In the genomic region with DNA sequence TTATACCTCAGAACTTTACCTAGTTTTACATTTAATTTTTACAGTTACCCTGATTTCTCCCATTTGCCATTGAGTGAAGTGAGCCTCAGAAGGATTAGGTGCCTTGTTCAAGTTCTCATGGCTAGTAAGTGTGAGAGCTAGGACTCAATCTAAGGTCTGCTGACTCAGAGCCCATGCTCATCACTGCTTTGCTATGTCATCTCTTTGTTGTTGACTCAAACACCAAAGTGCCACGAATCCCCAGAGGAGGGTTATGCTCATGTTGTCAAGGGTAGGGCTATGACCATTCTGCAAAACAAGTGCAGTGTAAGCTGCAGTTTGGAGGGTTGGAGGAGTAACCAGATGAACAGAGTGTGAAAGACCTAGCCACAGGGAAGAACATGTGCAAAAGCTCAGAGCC, we compare ENCODE assay signal across 18 cellular contexts.
"Had no signal": no experiment of that assay in that cellular context is flagged by ENCODE, and none has a peak within 500 bp of the region (broad histone marks: within the 10 kb centered on the region; RNA-seq: fewer than 3 reads in every experiment).

No MANE protein-coding gene starts in this region.

- H3K4me3 ChIP-seq: esophagus squamous epithelium, heart right ventricle, mucosa of descending colon, skin epidermis, stomach, thoracic aorta, transverse colon had no signal

- DNase-seq: cortex of kidney; effector memory CD4-positive, alpha-beta T cell; esophagus squamous epithelium; heart right ventricle; islet precursor cell; mammary epithelial cell; mucosa of descending colon; naive thymus-derived CD8-positive, alpha-beta T cell; posterior cingulate gyrus; stimulated activated naive CD4-positive, alpha-beta T cell; stomach; substantia nigra; transverse colon had no signal

- ATAC-seq: heart right ventricle; left lobe of liver; mucosa of descending colon; naive thymus-derived CD8-positive, alpha-beta T cell; sciatic nerve had no signal

- H3K27ac ChIP-seq: esophagus squamous epithelium, heart right ventricle, neutrophil, skin epidermis, stomach, thoracic aorta, transverse colon had no signal
